ENCODE assay signal across 8 cellular contexts in genomic region chr17:16653367-16654041, GRCh38. TPM values are rescaled to one million over a fixed set of nuclear protein-coding genes. Genes with fewer than 3 reads are reported as not detected.
A peak's percentile ranks its signal among the peaks of the same experiment; 100 is the strongest.
DNase-seq lines count a peak whose midpoint lies in the region; TF ChIP-seq lines count a peak whose summit lies in the region.

Gene ZNF624 (minus strand): TSS chr17:16653850.

- H2AK5ac ChIP-seq in H9 (ENCODE audit: insufficient read length, low read length): no peak within 1 kb of the TSS

- H3K4me3 ChIP-seq in MG63: peak within 1 kb of the TSS; percentile 79
- H3K4me3 ChIP-seq in SJCRH30: peak within 1 kb of the TSS; percentile 76
- H3K4me3 ChIP-seq in neural progenitor cell: peak within 1 kb of the TSS; percentile 60
- peak within 1 kb of the TSS; percentile 71 to 81 for H3K4me3 ChIP-seq in stomach smooth muscle (ENCODE audit: low read length in 2 of 2)

- H4K20me1 ChIP-seq in H9 (ENCODE audit: control insufficient read depth, insufficient read depth, insufficient read length) (no peaks in the 10 kb centered on the region), neural progenitor cell (ENCODE audit: low read depth) (no peaks in the 10 kb centered on the region)

- H2BK5ac ChIP-seq in H9 (ENCODE audit: insufficient read length, low read length): no peak within 1 kb of the TSS

- peak within 1 kb of the TSS; percentile 27 for H3K9ac ChIP-seq in H9 (ENCODE audit: extremely low read depth, insufficient read length, low read length)
- H3K9ac ChIP-seq in neural progenitor cell: peak within 1 kb of the TSS; percentile 12
- H3K9ac ChIP-seq in stomach smooth muscle (ENCODE audit: low read length in 2 of 2): peak within 1 kb of the TSS; percentile 72 to 81

- no peak within 1 kb of the TSS for H2BK120ac ChIP-seq in H9 (ENCODE audit: low read depth, low read length, poor library complexity, severe bottlenecking)

- no peak within 1 kb of the TSS for H4K8ac ChIP-seq in H9 (replicated peaks; ENCODE audit: insufficient read length, low read depth, low read length)

- H4K91ac ChIP-seq in H9 (ENCODE audit: insufficient read length, low read depth, low read length): no peak within 1 kb of the TSS

- no peaks in the 10 kb centered on the region; the same call in 1 of the 2 replicates for H3K4me1 ChIP-seq in H9 (ENCODE audit: insufficient read depth, low read length)
- H3K4me1 ChIP-seq in SJCRH30: 0 out of 2 replicates have a peak, but pooled peaks cover 6% of the 10 kb centered on the region
- peaks cover 10% of the 10 kb centered on the region for H3K4me1 ChIP-seq in neural progenitor cell
- no peaks in the 10 kb centered on the region for H3K4me1 ChIP-seq in stomach smooth muscle (ENCODE audit: control insufficient read depth, insufficient read depth, low read length)

- H3K18ac ChIP-seq in H9 (ENCODE audit: insufficient read length, low read depth, low read length): peak within 1 kb of the TSS; percentile 60

- H3K79me2 ChIP-seq in H9 (ENCODE audit: insufficient read depth, low read length) (no peaks in the 10 kb centered on the region), neural progenitor cell (ENCODE audit: low read depth) (no peaks in the 10 kb centered on the region)

- no peaks in the 10 kb centered on the region for H3K79me1 ChIP-seq in H9 (ENCODE audit: insufficient read depth, low read depth, low read length, poor library complexity, severe bottlenecking)

- no peaks in the 10 kb centered on the region for H3K27me3 ChIP-seq in H9 (ENCODE audit: insufficient read depth, low read length)
- no peaks in the 10 kb centered on the region for H3K27me3 ChIP-seq in MG63
- no peaks in the 10 kb centered on the region for H3K27me3 ChIP-seq in SJCRH30
- no peaks in the 10 kb centered on the region for H3K27me3 ChIP-seq in neural progenitor cell
- H3K27me3 ChIP-seq in stomach smooth muscle (ENCODE audit: control insufficient read depth in 1 of 2, insufficient read depth in 2 of 2, low read length in 2 of 2): no peaks in the 10 kb centered on the region

- WGBS in H9 (ENCODE audit: extremely low coverage, insufficient read length, low lambda C conversion rate): no CpG with 5 or more reads among the region's 55 CpGs

- no peak within 1 kb of the TSS for H3T11ph ChIP-seq in H9 (ENCODE audit: low read length)

- H3K4ac ChIP-seq in H9 (ENCODE audit: low read depth, low read length): no peak within 1 kb of the TSS

- peak; percentile 95 for DNase-seq in G401 (ENCODE audit: low spot score)
- peak; percentile 99 for DNase-seq in H9
- DNase-seq in MG63: peak; percentile 89
- peak; percentile 100 for DNase-seq in SJCRH30
- peak; percentile 89 for DNase-seq in activated naive CD4-positive, alpha-beta T cell treated with Interleukin-2 at 50 U/mL for 16 hours
- peak; percentile 82 for DNase-seq in foreskin melanocyte
- DNase-seq in neural progenitor cell (ENCODE audit: low spot score): peak; percentile 99

- H4K5ac ChIP-seq in H9 (ENCODE audit: insufficient read length, low read depth, low read length): no peak within 1 kb of the TSS

- peak within 1 kb of the TSS; percentile 63 for H3K14ac ChIP-seq in H9 (ENCODE audit: insufficient read depth, low read length)

- H3K4me3 Mint-ChIP-seq in H9 (peak within 1 kb of the TSS; percentile 77 to 85), neural progenitor cell (peak within 1 kb of the TSS; percentile 85)

- H3K9me3 ChIP-seq in H9 (ENCODE audit: control insufficient read depth, low read depth, low read length): no peaks in the 10 kb centered on the region
- H3K9me3 ChIP-seq in MG63: no peaks in the 10 kb centered on the region
- H3K9me3 ChIP-seq in SJCRH30 (replicated peaks): peaks cover 4% of the 10 kb centered on the region; the same call in 1 of the 2 replicates
- no peaks in the 10 kb centered on the region for H3K9me3 ChIP-seq in neural progenitor cell (ENCODE audit: low read depth)
- H3K9me3 ChIP-seq in stomach smooth muscle (ENCODE audit: control insufficient read depth in 2 of 2, low read length in 2 of 2): no peaks in the 10 kb centered on the region

- peak within 1 kb of the TSS; percentile 98 for H3K4me2 ChIP-seq in H9 (ENCODE audit: insufficient read depth, insufficient read length, low read length)
- peak within 1 kb of the TSS; percentile 73 for H3K4me2 ChIP-seq in neural progenitor cell

- no peak within 1 kb of the TSS for H2BK20ac ChIP-seq in H9 (ENCODE audit: low read depth, low read length, poor library complexity, severe bottlenecking)

- no peak within 1 kb of the TSS for H2BK12ac ChIP-seq in H9 (ENCODE audit: insufficient read length, low read depth, low read length)

- peaks cover 2% of the 10 kb centered on the region; the same call in 1 of the 2 replicates for H3K36me3 ChIP-seq in MG63
- H3K36me3 ChIP-seq in SJCRH30: peaks cover 2% of the 10 kb centered on the region; the same call in 1 of the 2 replicates
- no peaks in the 10 kb centered on the region for H3K36me3 ChIP-seq in neural progenitor cell
- H3K36me3 ChIP-seq in stomach smooth muscle (ENCODE audit: control insufficient read depth in 2 of 2, insufficient read depth in 2 of 2, low read length in 2 of 2): no peaks in the 10 kb centered on the region

- H3K27ac ChIP-seq in H9 (ENCODE audit: insufficient read length, low read depth, low read length) (no peak within 1 kb of the TSS), SJCRH30 (peak within 1 kb of the TSS; percentile 78), neural progenitor cell (peak within 1 kb of the TSS; percentile 63), stomach smooth muscle (ENCODE audit: low read length) (peak within 1 kb of the TSS; percentile 74)

- H2BK15ac ChIP-seq in H9 (ENCODE audit: low read depth, low read length): no peak within 1 kb of the TSS

- in situ Hi-C loops in G401 (cut with HindIII; ENCODE audit: low sequenced_read_pairs): no loop called here

- H3K23ac ChIP-seq in H9 (ENCODE audit: insufficient read length, low read depth, low read length): no peak within 1 kb of the TSS

- TF ChIP-seq CTCF in H9 (conservative IDR thresholded peaks at IDR 0.05): no peak
- TF ChIP-seq CTCF in neural progenitor cell (IDR thresholded peaks at IDR 0.05): no peak

- peak within 1 kb of the TSS; percentile 88 for H2AFZ ChIP-seq in H9 (ENCODE audit: low read length)
- peak within 1 kb of the TSS; percentile 90 for H2AFZ ChIP-seq in neural progenitor cell (replicated peaks)

- H3F3A ChIP-seq in neural progenitor cell (ENCODE audit: low read depth): peaks cover 11% of the 10 kb centered on the region

- H3K27ac Mint-ChIP-seq in H9 (peak within 1 kb of the TSS in 1 of 3 experiments; percentile 88; a peak in 3 of 7 replicates), neural progenitor cell (peak within 1 kb of the TSS; percentile 66)

- no peak within 1 kb of the TSS for H3K56ac ChIP-seq in H9 (ENCODE audit: insufficient read length, low read depth, low read length)

- H3K23me2 ChIP-seq in H9 (ENCODE audit: insufficient read length, low read depth, low read length, poor library complexity, severe bottlenecking): peaks cover 5% of the 10 kb centered on the region

- H3K36me3 Mint-ChIP-seq in H9 (ENCODE audit: insufficient read depth in 1 of 3, low read depth in 3 of 3) (peaks cover 0 to 4% (median 1%) of the 10 kb centered on the region in 3 experiments; a peak in 3 of 7 replicates), neural progenitor cell (peaks cover 23% of the 10 kb centered on the region)

- H3K4me1 Mint-ChIP-seq in H9 (peaks cover 30 to 36% of the 10 kb centered on the region in 2 experiments), neural progenitor cell (peaks cover 13% of the 10 kb centered on the region)

- H3K27me3 Mint-ChIP-seq in H9 (ENCODE audit: low read depth) (no peaks in the 10 kb centered on the region; the same call in none of the 2 replicates), neural progenitor cell (ENCODE audit: insufficient read depth, low read depth) (no peaks in the 10 kb centered on the region)

- peaks cover 0 to 10% of the 10 kb centered on the region in 2 experiments; a peak in 2 of 5 replicates for H3K9me3 Mint-ChIP-seq in H9
- peaks cover 2% of the 10 kb centered on the region for H3K9me3 Mint-ChIP-seq in neural progenitor cell

RNA-seq across cellular contexts. Expression of gene ZNF624, which starts in this region (rescaled TPM):
- 3.7 and 3.9 TPM in 2 replicates for total RNA-seq in G401 (2014; rRNA removed; shearing (Covaris generic))
- total RNA-seq in H9 (2021): 0.88 and 1.3 TPM in 2 replicates
- total RNA-seq in MG63 (2014; rRNA removed; shearing (Covaris generic); ENCODE audit: low replicate concordance): 1.9 and 2.8 TPM in 2 replicates
- total RNA-seq in SJCRH30 (2014; rRNA removed; shearing (Covaris generic)): 18.0 and 21.0 TPM in 2 replicates
- total RNA-seq in neural progenitor cell (ENCODE audit: low replicate concordance): 6.8 and 8.4 TPM in 2 replicates

Comparison
In these comparisons a context has a peak if more than half of its experiments do, and no peak if none do; other contexts are left out.
1. H3K9ac ChIP-seq: peak in every context shown above with its lines; median percentile 76 in stomach smooth muscle; 27 in H9; 12 in neural progenitor cell.